20 cellular contexts compared by ENCODE assay signal in genomic region chr11:115493905-115494304, GRCh38. TPM values are rescaled to one million over a fixed set of nuclear protein-coding genes. Genes with fewer than 3 reads are reported as not detected.
A peak's percentile ranks its signal among the peaks of the same experiment; 100 is the strongest.
DNase-seq lines count a peak whose midpoint lies in the region; ATAC-seq, FAIRE-seq and TF ChIP-seq lines count a peak whose summit lies in the region.
"Had no signal": no experiment of that assay in that cellular context is flagged by ENCODE, and none has a peak within 500 bp of the region (broad histone marks: within the 10 kb centered on the region; RNA-seq: fewer than 3 reads in every experiment).

No MANE protein-coding gene starts in this region.

- H3K27me3 Mint-ChIP-seq in WTC11 (ENCODE audit: low read depth), result peaks cover 16% of the 10 kb centered on the region
- H3K27me3 Mint-ChIP-seq in CD8-positive, alpha-beta memory T cell, result peaks cover 11 to 37% of the 10 kb centered on the region in 2 donors

- ATAC-seq in HepG2, result no peak
- no peak for ATAC-seq in right lobe of liver
- no peak for ATAC-seq in WTC11
- ATAC-seq: GM12878 had no signal

- in situ Hi-C loops in HepG2 (cut with HindIII; ENCODE audit: extremely low pct_ligation_motif_present, low pct_unique_long_range_greater_than_20kb), result no loop called here
- in situ Hi-C loops in transverse colon (cut with MboI; ENCODE audit: low pct_ligation_motif_present in 1 of 4, low pct_unique_long_range_greater_than_20kb in 1 of 4, low sequenced_read_pairs in 3 of 4), result no loop called here

- H3K79me2 ChIP-seq in HepG2 (ENCODE audit: insufficient read depth, low read length), result peaks cover 78% of the 10 kb centered on the region

- no TSS peak for BruUV-seq in HepG2 (replicated peaks; lab: Mats Ljungman, UMichigan)

- H3K4me1 ChIP-seq in HepG2 (ENCODE audit: insufficient read depth, low read length), result peaks cover 84% of the 10 kb centered on the region
- peaks cover 0 to 48% (median 13%) of the 10 kb centered on the region in 4 donors for H3K4me1 ChIP-seq in right lobe of liver
- peaks cover 0 to 6% (median 0%) of the 10 kb centered on the region in 4 donors for H3K4me1 ChIP-seq in transverse colon
- H3K4me1 ChIP-seq in CD8-positive, alpha-beta memory T cell (ENCODE audit: insufficient read depth, low read length), result no peaks in the 10 kb centered on the region

- TF ChIP-seq POLR2A in HepG2 (IDR thresholded peaks at IDR 0.05; ENCODE audit: insufficient read depth in 1 of 2, low read depth in 2 of 2, low read length in 2 of 2) (no peak), right lobe of liver (IDR thresholded peaks at IDR 0.05) (no peak), GM12892 (IDR thresholded peaks at IDR 0.05; ENCODE audit: low read depth, low read length) (no peak), transverse colon (IDR thresholded peaks at IDR 0.05) (no peak)

- no peak overlapping the region for H2AFZ ChIP-seq in HepG2 (ENCODE audit: low read length)
- H2AFZ ChIP-seq: GM23248 had no signal

- TF ChIP-seq RAD21 in HepG2 (CRISPR knock-in tag; IDR thresholded peaks at IDR 0.05), result no peak

- H3K4me3 ChIP-seq in HepG2 (replicated peaks in 1 of 3; ENCODE audit: insufficient read depth in 1 of 3, low read depth in 2 of 3, low read length in 3 of 3), result no peak overlapping the region
- H3K4me3 ChIP-seq in right lobe of liver, result no peak overlapping the region
- H3K4me3 ChIP-seq in transverse colon, result no peak overlapping the region
- H3K4me3 ChIP-seq in CD8-positive, alpha-beta memory T cell (ENCODE audit: low read length), result no peak overlapping the region
- H3K4me3 ChIP-seq: GM12878, GM23248, HAP-1 had no signal

- H3K9ac ChIP-seq in HepG2 (ENCODE audit: insufficient read depth, low read depth, low read length), result no peak overlapping the region
- H3K9ac ChIP-seq: GM23248 had no signal

- CTCF ChIA-PET in HepG2 (lab: Yijun Ruan, JAX; ENCODE audit: low intra/inter-chr PET ratio, low total read pairs), result no interaction called here
- CTCF ChIA-PET in WTC11 (lab: Charles Lee), result no interaction called here
- CTCF ChIA-PET in CD8-positive, alpha-beta memory T cell (lab: Charles Lee), result no interaction called here

- H3K4me1 Mint-ChIP-seq in WTC11, result peaks cover 35% of the 10 kb centered on the region
- H3K4me1 Mint-ChIP-seq in CD8-positive, alpha-beta memory T cell, result no peaks in the 10 kb centered on the region
- H3K4me1 Mint-ChIP-seq: IgD-negative memory B cell had no signal

- H3K36me3 ChIP-seq in HepG2 (replicated peaks in 1 of 2; ENCODE audit: control insufficient read depth in 1 of 2, insufficient read depth in 2 of 2, low read length in 2 of 2) (0 out of 5 replicates have a peak, but pooled peaks cover 0 to 1% of the 10 kb centered on the region in 2 experiments), right lobe of liver (no peaks in the 10 kb centered on the region), transverse colon (no peaks in the 10 kb centered on the region)
- no peaks in the 10 kb centered on the region for H3K36me3 ChIP-seq in CD8-positive, alpha-beta memory T cell (ENCODE audit: insufficient read depth, low read length)
- H3K36me3 ChIP-seq: HAP-1 had no signal

- no peaks in the 10 kb centered on the region; the same call in 1 of the 2 replicates for H4K20me1 ChIP-seq in HepG2 (ENCODE audit: insufficient read depth, low read length)

- H3K9me3 ChIP-seq in HepG2 (ENCODE audit: low read length) (no peaks in the 10 kb centered on the region), right lobe of liver (no peaks in the 10 kb centered on the region), transverse colon (no peaks in the 10 kb centered on the region)
- H3K9me3 ChIP-seq in CD8-positive, alpha-beta memory T cell (ENCODE audit: low read length), result no peaks in the 10 kb centered on the region
- H3K9me3 ChIP-seq: BE2C, HAP-1 had no signal

- no peaks in the 10 kb centered on the region for H3K36me3 Mint-ChIP-seq in WTC11
- peaks cover 0 to 6% (median 0%) of the 10 kb centered on the region in 3 donors for H3K36me3 Mint-ChIP-seq in CD8-positive, alpha-beta memory T cell
- H3K36me3 Mint-ChIP-seq: CD4-positive, CD25-positive, alpha-beta regulatory T cell; IgD-negative memory B cell had no signal

- peak overlapping the region; percentile 37 for H3K27ac ChIP-seq in HepG2 (ENCODE audit: extremely low read length, insufficient read depth, low read length)
- H3K27ac ChIP-seq in right lobe of liver, result peak overlapping the region in 1 of 3 donors; percentile 1
- H3K27ac ChIP-seq in transverse colon, result no peak overlapping the region
- no peak overlapping the region for H3K27ac ChIP-seq in CD8-positive, alpha-beta memory T cell (ENCODE audit: low read depth, low read length)
- H3K27ac ChIP-seq: GM23248 had no signal

- H3K9me3 Mint-ChIP-seq in WTC11, result no peaks in the 10 kb centered on the region
- H3K9me3 Mint-ChIP-seq in CD8-positive, alpha-beta memory T cell, result peaks cover 0 to 4% (median 0%) of the 10 kb centered on the region in 5 donors

- H3K4me2 ChIP-seq in HepG2 (ENCODE audit: low read depth, low read length), result 0 out of 2 replicates have a peak overlapping the region, but pooled peaks have one; percentile 41

- TF ChIP-seq EP300 in HepG2 (IDR thresholded peaks at IDR 0.05; ENCODE audit: low read depth in 2 of 2, low read length in 2 of 2), result peak in 1 of 2 experiments; percentile 65; a peak in 2 of 4 replicates
- TF ChIP-seq EP300 in HepG2 (CRISPR knock-in tag; IDR thresholded peaks at IDR 0.05; ENCODE audit: borderline replicate concordance), result no peak; the same call in 1 of the 2 replicates
- no peak for TF ChIP-seq EP300 in transverse colon (IDR thresholded peaks at IDR 0.05; ENCODE audit: low read depth)

- no peak overlapping the region for H3K27ac Mint-ChIP-seq in WTC11
- no peak overlapping the region for H3K27ac Mint-ChIP-seq in CD8-positive, alpha-beta memory T cell
- H3K27ac Mint-ChIP-seq: CD4-positive, CD25-positive, alpha-beta regulatory T cell; IgD-negative memory B cell had no signal

- WGBS in HepG2 (ENCODE audit: low lambda C conversion rate), result 78% methylated on average over 2 of the region's 2 CpGs
- WGBS in right lobe of liver (ENCODE audit: insufficient coverage, low coverage, low lambda C conversion rate, missing lambda C conversion rate), result 97% methylated on average over 2 of the region's 2 CpGs
- WGBS in transverse colon (ENCODE audit: low coverage in 1 of 2), 2 donors, result 84 to 94% methylated on average over 2 of the region's 2 CpGs

- POLR2A ChIA-PET in HepG2 (lab: Yijun Ruan, JAX), result no interaction called here
- POLR2A ChIA-PET in WTC11 (lab: Charles Lee), result no interaction called here
- POLR2A ChIA-PET in CD8-positive, alpha-beta memory T cell (lab: Charles Lee), result no interaction called here

- no peak overlapping the region for H3K4me3 Mint-ChIP-seq in WTC11
- H3K4me3 Mint-ChIP-seq in CD8-positive, alpha-beta memory T cell, result no peak overlapping the region
- H3K4me3 Mint-ChIP-seq: CD4-positive, CD25-positive, alpha-beta regulatory T cell; IgD-negative memory B cell had no signal

- FAIRE-seq in HepG2 (lab: Jason Lieb, UNC) (no peak), GM12892 (lab: Jason Lieb, UNC) (peak; percentile 14)
- FAIRE-seq: GM12878 had no signal

- intact Hi-C loops in HepG2 (cut with micrococcal nuclease; ENCODE audit: unreplicated experiment), result no loop called here
- intact Hi-C loops in right lobe of liver (cut with DNase I), result no loop called here
- intact Hi-C loops in transverse colon (cut with DNase I; ENCODE audit: low total_unique reads), result no loop called here

- TF ChIP-seq CTCF in HepG2 (CRISPR knock-in tag; IDR thresholded peaks at IDR 0.05) (no peak), right lobe of liver (IDR thresholded peaks at IDR 0.05) (no peak), WTC11 (IDR thresholded peaks at IDR 0.05) (no peak), transverse colon (IDR thresholded peaks at IDR 0.05) (no peak)

- H3K27me3 ChIP-seq in HepG2 (ENCODE audit: control insufficient read depth in 1 of 2, insufficient read depth in 2 of 2, low read length in 2 of 2) (no peaks in the 10 kb centered on the region), right lobe of liver (no peaks in the 10 kb centered on the region), transverse colon (peaks cover 49% of the 10 kb centered on the region)
- H3K27me3 ChIP-seq in CD8-positive, alpha-beta memory T cell (ENCODE audit: insufficient read depth, low read length, poor library complexity, severe bottlenecking), result no peaks in the 10 kb centered on the region
- H3K27me3 ChIP-seq: BE2C had no signal

- DNase-seq in HepG2 (ENCODE audit: low spot score) (peak; percentile 73), right lobe of liver (no peak), GM12892 (ENCODE audit: insufficient read length) (no peak), WTC11 (ENCODE audit: low spot score) (no peak), transverse colon (no peak)
- DNase-seq in CD8-positive, alpha-beta memory T cell, result no peak
- DNase-seq: ACHN; BE2C; C1 segment of cervical spinal cord; CD4-positive, CD25-positive, alpha-beta regulatory T cell; DMS153; DND-41; EL; GM23248; KBM-7 had no signal

RNA-seq across cellular contexts. Expression of gene CADM1, which starts 10.3 kb away (rescaled TPM):
- total RNA-seq in HepG2 (2016; rRNA removed; fragmentation: Illumina TruSeq; extraction: Trizol) (62.2 and 122 TPM in 2 replicates), right lobe of liver (10 to 100 TPM; 21.1 to 56.7 (median 30.6) TPM), WTC11 (2021) (26.8 to 27.3 TPM (median 27.0 TPM) in 3 replicates), transverse colon (1 to 10 TPM; 2.8 to 6.4 (median 3.7) TPM)
- total RNA-seq in HepG2 (2016; cell fraction: cytosol; rRNA removed; fragmentation: Illumina TruSeq; extraction: Trizol; ENCODE audit: low read depth), result 20.6 and 22.4 TPM in 2 replicates
- 50.3 and 115 TPM in 2 replicates for total RNA-seq in HepG2 (2016; cell fraction: insoluble cytoplasmic fraction; rRNA removed; fragmentation: Illumina TruSeq; extraction: Trizol)
- 22.9 and 28.5 TPM in 2 replicates for total RNA-seq in HepG2 (2016; cell fraction: membrane; rRNA removed; fragmentation: Illumina TruSeq; extraction: Trizol)
- 159 and 163 TPM in 2 replicates for total RNA-seq in HepG2 (2016; cell fraction: nucleus; rRNA removed; fragmentation: Illumina TruSeq; extraction: Trizol)
- 61.6 and 71.3 TPM in 2 replicates for polyA plus RNA-seq in HepG2 (2011; rRNA removed)
- 52.5 and 58.8 TPM in 2 replicates for polyA plus RNA-seq in HepG2 (2011; cell fraction: cytosol; rRNA removed)
- 32.4 and 35.9 TPM in 2 replicates for polyA plus RNA-seq in HepG2 (2011; cell fraction: nucleus; rRNA removed)
- polyA plus RNA-seq in HepG2 (2012), result 84.1 and 86.8 TPM in 2 replicates
- polyA plus RNA-seq in HepG2 (2016; cell fraction: cytosol; fragmentation: Illumina TruSeq; extraction: Trizol; ENCODE audit: low read depth), result 8.7 and 9.1 TPM in 2 replicates
- 40.6 and 51.1 TPM in 2 replicates for polyA plus RNA-seq in HepG2 (2016; cell fraction: insoluble cytoplasmic fraction; fragmentation: Illumina TruSeq; extraction: Trizol; ENCODE audit: low read depth)
- polyA plus RNA-seq in HepG2 (2016; cell fraction: membrane; fragmentation: Illumina TruSeq; extraction: Trizol; ENCODE audit: low read depth), result 8.6 and 11.4 TPM in 2 replicates
- 126 and 127 TPM in 2 replicates for polyA plus RNA-seq in HepG2 (2016; cell fraction: nucleus; fragmentation: Illumina TruSeq; extraction: Trizol; ENCODE audit: insufficient read depth, low read depth)
- polyA minus RNA-seq in HepG2 (2011; rRNA and poly(A)+ RNA removed; ENCODE audit: low replicate concordance), result 78.2 TPM in 1 of 2 replicates, not detected in the other
- polyA minus RNA-seq in HepG2 (2011; cell fraction: cytosol; rRNA and poly(A)+ RNA removed), result 56.0 and 62.6 TPM in 2 replicates
- 161 and 188 TPM in 2 replicates for polyA minus RNA-seq in HepG2 (2011; cell fraction: nucleus; rRNA and poly(A)+ RNA removed)
- 13.6 TPM for polyA plus RNA-seq in GM12892 (2012; ENCODE audit: missing spikeins)
- total RNA-seq in CD8-positive, alpha-beta memory T cell, result 1 to 10 TPM in 1 of 2 experiments, under 1 TPM in 1; 0.90 to 1.1 TPM
- polyA plus RNA-seq in CD8-positive, alpha-beta memory T cell, result 2.7 TPM
- total RNA-seq: G401, HT-29 had no signal

Comparison
In these comparisons a context has a peak if more than half of its experiments do, and no peak if none do; other contexts are left out.
1. Of the 50 proteins assayed by ChIP-seq in both HepG2 and WTC11: peak only in HepG2: CBFB and TCF7; only in WTC11: GABPB1; in both: none; in neither: 46; mixed calls (peak in some experiments, not most) for 1.